ENCODE assay signal across 29 cellular contexts in genomic region chr7:55142919-55143600, GRCh38.
A peak's percentile ranks its signal among the peaks of the same experiment; 100 is the strongest.
DNase-seq lines count a peak whose midpoint lies in the region; ATAC-seq, FAIRE-seq and TF ChIP-seq lines count a peak whose summit lies in the region.
"Had no signal": no experiment of that assay in that cellular context is flagged by ENCODE, and none has a peak within 500 bp of the region (broad histone marks: within the 10 kb centered on the region; RNA-seq: fewer than 3 reads in every experiment).

No MANE protein-coding gene starts in this region.

- H3K27ac ChIP-seq in astrocyte (ENCODE audit: low read depth, low read length) = no peak overlapping the region
- H3K27ac ChIP-seq: KMS-11, SJCRH30 had no signal

- peaks cover 20% of the 10 kb centered on the region for H3K79me2 ChIP-seq in astrocyte (ENCODE audit: insufficient read depth, low read length)

- H3K4me1 Mint-ChIP-seq in astrocyte (ENCODE audit: low read depth, unreplicated experiment) = peaks cover 6% of the 10 kb centered on the region
- H3K4me1 Mint-ChIP-seq: CD4-positive, alpha-beta memory T cell had no signal

- peaks cover 11% of the 10 kb centered on the region for H3K36me3 Mint-ChIP-seq in astrocyte (ENCODE audit: low read depth, unreplicated experiment)
- H3K36me3 Mint-ChIP-seq: CD4-positive, alpha-beta memory T cell had no signal

- H3K9me3 ChIP-seq in astrocyte (ENCODE audit: insufficient read depth, low read depth, low read length) = no peaks in the 10 kb centered on the region
- H3K9me3 ChIP-seq in mucosa of descending colon = peaks cover 4% of the 10 kb centered on the region
- H3K9me3 ChIP-seq: SJCRH30 had no signal

- peaks cover 47% of the 10 kb centered on the region for H3K36me3 ChIP-seq in astrocyte (ENCODE audit: insufficient read depth, low read length)
- no peaks in the 10 kb centered on the region for H3K36me3 ChIP-seq in mucosa of descending colon (ENCODE audit: low read depth)
- H3K36me3 ChIP-seq: SJCRH30 had no signal

- H3K4me1 ChIP-seq in astrocyte (ENCODE audit: insufficient read depth, low read length) (no peaks in the 10 kb centered on the region), mucosa of descending colon (ENCODE audit: low read depth) (no peaks in the 10 kb centered on the region)

- ATAC-seq in mucosa of descending colon (peak; percentile 42), HG03135 (IDR thresholded peaks at IDR 0.05; ENCODE audit: unreplicated experiment) (no peak), HG02623 (IDR thresholded peaks at IDR 0.05; ENCODE audit: unreplicated experiment) (no peak)
- ATAC-seq: Right ventricle myocardium inferior, SK-N-SH treated with all-trans-retinoic acid at 6 μM for 48 hours had no signal

- H3K4me3 ChIP-seq in astrocyte (ENCODE audit: insufficient read depth, low read depth, low read length) (no peak overlapping the region), mucosa of descending colon (no peak overlapping the region)
- H3K4me3 ChIP-seq: PC-9, SJCRH30 had no signal

- no peak overlapping the region for H3K27ac Mint-ChIP-seq in astrocyte (ENCODE audit: unreplicated experiment)

- intact Hi-C loops in mucosa of descending colon (cut with DNase I, micrococcal nuclease) = no loop called here

- H3K4me3 Mint-ChIP-seq in astrocyte (ENCODE audit: unreplicated experiment) = no peak overlapping the region
- H3K4me3 Mint-ChIP-seq: CD4-positive, alpha-beta memory T cell had no signal

- DNase-seq in astrocyte (ENCODE audit: low read depth) (no peak), left kidney (ENCODE audit: low read depth, low spot score) (peak; percentile 37), mucosa of descending colon (no peak), T-helper 1 cell (no peak), pons (ENCODE audit: low spot score) (no peak)
- DNase-seq: C1 segment of cervical spinal cord; CD4-positive, alpha-beta memory T cell; COR-L47; DMS 273 treated with DMSO at 0.1 percent for 48 hours; DMS79; EL; GDM1; HCEC 1CT; MM.1S; NCI-H1048; NCI-H1417; NCI-H1694; NCI-H2029 treated with DMSO at 0.1 percent for 48 hours; NCI-H446 treated with DMSO at 0.1 percent for 48 hours; NCI-H526 treated with DMSO at 0.1 percent for 48 hours; PC-9; SJCRH30 had no signal

- H3K9me3 Mint-ChIP-seq in astrocyte (ENCODE audit: unreplicated experiment) = no peaks in the 10 kb centered on the region

- H3K4me2 ChIP-seq in astrocyte (ENCODE audit: low read length) = no peak overlapping the region
- H3K4me2 ChIP-seq: KMS-11, PC-9 had no signal

- no peak for TF ChIP-seq CTCF in astrocyte (IDR thresholded peaks at IDR 0.05; ENCODE audit: insufficient read depth, low read depth, low read length)
- TF ChIP-seq CTCF in mucosa of descending colon (IDR thresholded peaks at IDR 0.05) = no peak

- no peaks in the 10 kb centered on the region for H3K27me3 ChIP-seq in astrocyte (ENCODE audit: insufficient read depth, low read length)
- H3K27me3 ChIP-seq: SJCRH30 had no signal

- H3K27me3 Mint-ChIP-seq in astrocyte (ENCODE audit: low read depth, unreplicated experiment) = no peaks in the 10 kb centered on the region

- no peak overlapping the region for H2AFZ ChIP-seq in astrocyte (ENCODE audit: low read depth, low read length)
- H2AFZ ChIP-seq: PC-9 had no signal

- FAIRE-seq in astrocyte (lab: Jason Lieb, UNC) = peak; percentile 5
- FAIRE-seq: GM12891, H1 had no signal

- H3K9ac ChIP-seq in astrocyte (ENCODE audit: low read length) = no peak overlapping the region
- H3K9ac ChIP-seq: KMS-11 had no signal

- H4K20me1 ChIP-seq in astrocyte (ENCODE audit: insufficient read depth, low read length) = no peaks in the 10 kb centered on the region
